In the genomic region with DNA sequence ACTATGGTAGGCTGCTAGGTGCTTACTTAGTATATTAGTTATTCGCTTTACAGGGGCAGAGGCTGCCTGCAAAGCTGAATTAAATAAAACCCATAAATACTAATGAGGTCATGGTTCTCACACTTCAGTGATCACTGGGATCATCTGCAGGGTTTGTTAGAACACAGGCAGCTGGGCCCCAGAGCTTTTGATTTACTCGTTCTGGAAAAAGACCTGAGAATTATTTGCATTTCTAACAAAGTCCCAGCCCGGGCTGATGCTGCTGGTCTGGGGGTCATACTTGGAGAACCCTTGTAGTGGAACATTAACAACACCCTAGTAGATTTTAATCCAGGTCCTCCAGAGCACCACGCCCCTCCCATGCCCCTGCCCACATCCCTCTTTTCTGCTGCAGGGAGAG, we compare ENCODE assay signal across 37 cellular contexts. TPM values are rescaled to one million over a fixed set of nuclear protein-coding genes. Genes with fewer than 3 reads are reported as not detected.
"Had no signal": no experiment of that assay in that cellular context is flagged by ENCODE, and none has a peak within 500 bp of the region (broad histone marks: within the 10 kb centered on the region; RNA-seq: fewer than 3 reads in every experiment).

No MANE protein-coding gene starts in this region.

- H3K4me2 ChIP-seq: smooth muscle cell had no signal

- DNase-seq: colonic mucosa; effector memory CD4-positive, alpha-beta T cell; foreskin keratinocyte; glutamatergic neuron; heart right ventricle; hypothalamus; immature natural killer cell; left cardiac atrium; left ventricle myocardium superior; lower lobe of right lung; naive thymus-derived CD8-positive, alpha-beta T cell; nephron progenitor cell; occipital lobe; ovary; posterior cingulate gyrus; psoas muscle; stimulated activated CD4-positive, alpha-beta T cell treated with anti-CD3 and anti-CD28 coated beads, Interleukin-12 subunit alpha, Interleukin-12 subunit beta, amount 100 ng/mL, for 4 hours; stimulated activated CD4-positive, alpha-beta T cell treated with anti-CD3 and anti-CD28 coated beads, Interleukin-1b, Interleukin-23, amount 100 ng/mL, for 48 hours; stimulated activated CD4-positive, alpha-beta T cell treated with anti-CD3 and anti-CD28 coated beads, Interleukin-4, amount 100 ng/mL, for 1 hour; stimulated activated CD8-positive, alpha-beta memory T cell treated with anti-CD3 and anti-CD28 coated beads, Interleukin-4, amount 100 ng/mL, for 48 hours; stimulated activated naive CD4-positive, alpha-beta T cell; stimulated activated naive CD8-positive, alpha-beta T cell treated with anti-CD3 and anti-CD28 coated beads, Interleukin-15, amount 100 ng/mL, for 72 hours; thyroid gland; trophoblast cell had no signal

- H3K9me3 ChIP-seq: colonic mucosa, esophagus muscularis mucosa, gastroesophageal sphincter, heart right ventricle, lower lobe of right lung, ovary, psoas muscle, thyroid gland, vagina had no signal

- H3K4me3 ChIP-seq: colonic mucosa, esophagus muscularis mucosa, gastroesophageal sphincter, heart right ventricle, lower lobe of right lung, ovary, psoas muscle, smooth muscle cell, thyroid gland, vagina had no signal

- H3K36me3 ChIP-seq: colonic mucosa, esophagus muscularis mucosa, gastroesophageal sphincter, heart right ventricle, lower lobe of right lung, ovary, thyroid gland, vagina had no signal

- H3K27ac ChIP-seq: colonic mucosa, esophagus muscularis mucosa, foreskin keratinocyte, gastroesophageal sphincter, heart right ventricle, lower lobe of right lung, ovary, psoas muscle, thyroid gland, vagina had no signal

- H3K4me1 ChIP-seq: colonic mucosa, esophagus muscularis mucosa, foreskin keratinocyte, gastroesophageal sphincter, heart right ventricle, lower lobe of right lung, psoas muscle, thyroid gland, vagina had no signal

- H3K27me3 ChIP-seq: colonic mucosa, gastroesophageal sphincter, ovary, thyroid gland, vagina had no signal

RNA-seq across cellular contexts. Expression of a gene that starts 8.6 kb away (rescaled TPM):
- total RNA-seq: chondrocyte; endothelial cell of umbilical vein; epithelial cell of proximal tubule; esophagus muscularis mucosa; fibroblast of lung; foreskin keratinocyte; gastroesophageal sphincter; heart right ventricle; left cardiac atrium; left ventricle myocardium superior; mesenteric fat pad; myocyte; naive thymus-derived CD8-positive, alpha-beta T cell; occipital lobe; ovary; psoas muscle; sciatic nerve; smooth muscle cell; temporal lobe; thyroid gland; ureter; vagina had no signal

RNA-seq across cellular contexts. Expression of a gene that starts 31.3 kb away (rescaled TPM):
- total RNA-seq: chondrocyte; endothelial cell of umbilical vein; epithelial cell of proximal tubule; fibroblast of lung; lower lobe of right lung; mesenteric fat pad; myocyte; naive thymus-derived CD8-positive, alpha-beta T cell; occipital lobe; smooth muscle cell; temporal lobe; ureter; vagina had no signal
